ENCODE assay signal across 16 cellular contexts in the genomic region with DNA sequence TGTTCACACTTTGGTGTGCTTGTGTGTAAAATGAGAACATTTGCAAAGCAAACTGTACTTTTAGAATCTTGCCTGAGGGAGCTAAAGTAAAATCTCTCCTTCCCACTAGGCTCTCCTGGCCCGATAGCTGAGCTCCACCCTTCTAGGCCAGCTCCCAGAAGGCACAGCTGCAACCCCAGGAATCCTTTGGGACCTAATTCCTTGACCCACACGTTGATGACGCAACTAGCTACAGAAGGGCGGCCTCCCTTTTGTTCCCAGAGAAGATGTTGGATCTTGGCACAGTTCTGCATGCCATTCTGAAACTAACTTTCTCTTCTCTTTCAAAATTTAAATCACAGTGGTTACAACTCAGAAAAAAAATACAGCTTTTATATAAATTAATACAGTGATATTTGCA.
A peak's percentile ranks its signal among the peaks of the same experiment; 100 is the strongest.
DNase-seq lines count a peak whose midpoint lies in the region; ATAC-seq and TF ChIP-seq lines count a peak whose summit lies in the region.
"Had no signal": no experiment of that assay in that cellular context is flagged by ENCODE, and none has a peak within 500 bp of the region (broad histone marks: within the 10 kb centered on the region; RNA-seq: fewer than 3 reads in every experiment).

No MANE protein-coding gene starts in this region.

- no peak overlapping the region for H3K4ac ChIP-seq in trophoblast cell (ENCODE audit: low read depth, low read length)

- POLR2A ChIA-PET in activated CD8-positive, alpha-beta T cell treated with anti-CD3 and anti-CD28 coated beads, Interleukin-2, amount 10 ng/mL, durations not matched to agents 7 days and 5 days (lab: Charles Lee) = no interaction called here

- H3K4me2 ChIP-seq in trophoblast cell (ENCODE audit: low read length) = no peak overlapping the region

- H2AFZ ChIP-seq in trophoblast cell (ENCODE audit: insufficient read depth, low read length, poor library complexity) = no peak overlapping the region

- no peak overlapping the region for H3K18ac ChIP-seq in trophoblast cell (ENCODE audit: low read length)

- no peak overlapping the region for H4K8ac ChIP-seq in trophoblast cell (ENCODE audit: low read depth, low read length)

- H3K79me1 ChIP-seq in trophoblast cell (ENCODE audit: low read length) = no peaks in the 10 kb centered on the region

- TF ChIP-seq EP300 in tibial nerve (IDR thresholded peaks at IDR 0.05) = peak in 1 of 2 donors; percentile 84

- no peak for ATAC-seq in GM21423 (IDR thresholded peaks at IDR 0.05; ENCODE audit: unreplicated experiment)
- ATAC-seq in activated CD8-positive, alpha-beta T cell treated with anti-CD3 and anti-CD28 coated beads, Interleukin-2, amount 10 ng/mL, durations not matched to agents 7 days and 5 days = no peak
- ATAC-seq: activated CD4-positive, CD25-positive, alpha-beta regulatory T cell treated with anti-CD3 and anti-CD28 coated beads, Interleukin-2, amount 50 U/mL, for 24 hours; activated T-cell treated with anti-CD3 and anti-CD28 coated beads, Interleukin-2, amount 50 U/mL, for 4 hours had no signal

- H4K12ac ChIP-seq in trophoblast cell (ENCODE audit: low read depth, low read length) = no peak overlapping the region

- CTCF ChIA-PET in activated CD8-positive, alpha-beta T cell treated with anti-CD3 and anti-CD28 coated beads, Interleukin-2, amount 10 ng/mL, durations not matched to agents 7 days and 5 days (lab: Charles Lee) = no interaction called here

- no peak overlapping the region for H3K4me3 ChIP-seq in tibial nerve
- no peak overlapping the region for H3K4me3 ChIP-seq in trophoblast cell (ENCODE audit: low read depth, low read length)

- H3K9me3 Mint-ChIP-seq in activated CD8-positive, alpha-beta T cell treated with anti-CD3 and anti-CD28 coated beads, Interleukin-2, amount 10 ng/mL, durations not matched to agents 7 days and 5 days (ENCODE audit: insufficient read depth) = no peaks in the 10 kb centered on the region
- H3K9me3 Mint-ChIP-seq: activated T-cell treated with anti-CD3 and anti-CD28 coated beads, Interleukin-2, amount 50 U/mL, for 4 hours; brain had no signal

- no peak overlapping the region for H3K23ac ChIP-seq in trophoblast cell (ENCODE audit: low read length)

- no peaks in the 10 kb centered on the region for H3K4me1 Mint-ChIP-seq in activated CD8-positive, alpha-beta T cell treated with anti-CD3 and anti-CD28 coated beads, Interleukin-2, amount 10 ng/mL, durations not matched to agents 7 days and 5 days (ENCODE audit: low read depth)

- H3K36me3 Mint-ChIP-seq in activated CD8-positive, alpha-beta T cell treated with anti-CD3 and anti-CD28 coated beads, Interleukin-2, amount 10 ng/mL, durations not matched to agents 7 days and 5 days (ENCODE audit: low read depth) = no peaks in the 10 kb centered on the region

- no peak overlapping the region for H2BK12ac ChIP-seq in trophoblast cell (ENCODE audit: low read length)

- H3K9ac ChIP-seq in trophoblast cell (ENCODE audit: low read length) = no peak overlapping the region

- no peak overlapping the region for H3K4me3 Mint-ChIP-seq in activated CD8-positive, alpha-beta T cell treated with anti-CD3 and anti-CD28 coated beads, Interleukin-2, amount 10 ng/mL, durations not matched to agents 7 days and 5 days
- H3K4me3 Mint-ChIP-seq: activated T-cell treated with anti-CD3 and anti-CD28 coated beads, Interleukin-2, amount 50 U/mL, for 4 hours; brain had no signal

- no peak overlapping the region for H2AK5ac ChIP-seq in trophoblast cell (ENCODE audit: low read length)

- H3K27me3 ChIP-seq in tibial nerve = no peaks in the 10 kb centered on the region
- H3K27me3 ChIP-seq in trophoblast cell (ENCODE audit: insufficient read depth, low read length) = no peaks in the 10 kb centered on the region

- no peak overlapping the region for H4K91ac ChIP-seq in trophoblast cell (ENCODE audit: low read depth, low read length)

- H3K27ac Mint-ChIP-seq in activated CD8-positive, alpha-beta T cell treated with anti-CD3 and anti-CD28 coated beads, Interleukin-2, amount 10 ng/mL, durations not matched to agents 7 days and 5 days = no peak overlapping the region

- H3K4me1 ChIP-seq in tibial nerve (peaks cover 0 to 16% (median 2%) of the 10 kb centered on the region in 4 donors), trophoblast cell (ENCODE audit: control insufficient read depth in 1 of 2, insufficient read depth in 2 of 2, low read length in 2 of 2) (peaks cover 0 to 3% of the 10 kb centered on the region in 2 experiments)

- whole genome bisulfite sequencing in tibial nerve, 2 donors = 28 to 34% methylated on average over 4 of the region's 4 CpGs
- WGBS in trophoblast cell (ENCODE audit: extremely low coverage, insufficient coverage, insufficient read length) = no CpG with 5 or more reads among the region's 4 CpGs

- no peak for TF ChIP-seq POLR2A in tibial nerve (IDR thresholded peaks at IDR 0.05)

- H3K36me3 ChIP-seq in tibial nerve (no peaks in the 10 kb centered on the region), trophoblast cell (ENCODE audit: control insufficient read depth in 1 of 2, insufficient read depth in 2 of 2, low read length in 2 of 2) (no peaks in the 10 kb centered on the region)

- H3K27ac ChIP-seq in tibial nerve (peak overlapping the region in 2 of 4 donors; percentile 18 to 34), trophoblast cell (ENCODE audit: low read depth, low read length) (no peak overlapping the region)
- H3K27ac ChIP-seq: epithelial cell of prostate had no signal

- no peak overlapping the region for H2BK5ac ChIP-seq in trophoblast cell (ENCODE audit: low read depth, low read length, poor library complexity)

- H2BK120ac ChIP-seq in trophoblast cell (ENCODE audit: insufficient read depth, low read length, poor library complexity) = no peak overlapping the region

- H3K9me3 ChIP-seq in tibial nerve (no peaks in the 10 kb centered on the region), trophoblast cell (ENCODE audit: insufficient read depth, low read depth, low read length) (no peaks in the 10 kb centered on the region)

- no peak for TF ChIP-seq CTCF in tibial nerve (IDR thresholded peaks at IDR 0.05)

- no peaks in the 10 kb centered on the region for H3K79me2 ChIP-seq in trophoblast cell (ENCODE audit: control insufficient read depth, insufficient read depth, low read length, poor library complexity)

- DNase-seq in NCI-H226 = peak; percentile 84
- DNase-seq in dedifferentiated amniotic fluid mesenchymal stem cell (ENCODE audit: extremely low spot score) = peak; percentile 43
- DNase-seq in kidney tubule cell (ENCODE audit: low spot score) = peak; percentile 36
- DNase-seq in tibial nerve (ENCODE audit: low spot score in 2 of 2) = peak; percentile 61 to 73
- DNase-seq in trophoblast cell = no peak
- DNase-seq in activated CD4-positive, alpha-beta T cell treated with anti-CD3 and anti-CD28 coated beads for 4 hours = no peak
- DNase-seq in activated CD8-positive, alpha-beta T cell treated with anti-CD3 and anti-CD28 coated beads, Interleukin-2, amount 10 ng/mL, durations not matched to agents 7 days and 5 days = no peak
- DNase-seq: activated T-cell treated with anti-CD3 and anti-CD28 coated beads, Interleukin-2, amount 50 U/mL, for 4 hours; HCEC 1CT; kidney glomerular epithelial cell; NCI-H2029; SW 1271 had no signal

- H3K14ac ChIP-seq in trophoblast cell (ENCODE audit: low read length) = no peak overlapping the region

- no peaks in the 10 kb centered on the region for H3K27me3 Mint-ChIP-seq in activated CD8-positive, alpha-beta T cell treated with anti-CD3 and anti-CD28 coated beads, Interleukin-2, amount 10 ng/mL, durations not matched to agents 7 days and 5 days (ENCODE audit: low read depth)
- H3K27me3 Mint-ChIP-seq: brain had no signal

Comparison
In these comparisons a context has a peak if more than half of its experiments do, and no peak if none do; other contexts are left out.
1. DNase-seq: peak in NCI-H226 (single experiment), dedifferentiated amniotic fluid mesenchymal stem cell (single experiment), kidney tubule cell (single experiment) and tibial nerve (2 of 2); none in trophoblast cell (0 of 2), activated CD4-positive, alpha-beta T cell treated with anti-CD3 and anti-CD28 coated beads for 4 hours (0 of 2) and activated CD8-positive, alpha-beta T cell treated with anti-CD3 and anti-CD28 coated beads, Interleukin-2, amount 10 ng/mL, durations not matched to agents 7 days and 5 days (single experiment).